In the genomic region with DNA sequence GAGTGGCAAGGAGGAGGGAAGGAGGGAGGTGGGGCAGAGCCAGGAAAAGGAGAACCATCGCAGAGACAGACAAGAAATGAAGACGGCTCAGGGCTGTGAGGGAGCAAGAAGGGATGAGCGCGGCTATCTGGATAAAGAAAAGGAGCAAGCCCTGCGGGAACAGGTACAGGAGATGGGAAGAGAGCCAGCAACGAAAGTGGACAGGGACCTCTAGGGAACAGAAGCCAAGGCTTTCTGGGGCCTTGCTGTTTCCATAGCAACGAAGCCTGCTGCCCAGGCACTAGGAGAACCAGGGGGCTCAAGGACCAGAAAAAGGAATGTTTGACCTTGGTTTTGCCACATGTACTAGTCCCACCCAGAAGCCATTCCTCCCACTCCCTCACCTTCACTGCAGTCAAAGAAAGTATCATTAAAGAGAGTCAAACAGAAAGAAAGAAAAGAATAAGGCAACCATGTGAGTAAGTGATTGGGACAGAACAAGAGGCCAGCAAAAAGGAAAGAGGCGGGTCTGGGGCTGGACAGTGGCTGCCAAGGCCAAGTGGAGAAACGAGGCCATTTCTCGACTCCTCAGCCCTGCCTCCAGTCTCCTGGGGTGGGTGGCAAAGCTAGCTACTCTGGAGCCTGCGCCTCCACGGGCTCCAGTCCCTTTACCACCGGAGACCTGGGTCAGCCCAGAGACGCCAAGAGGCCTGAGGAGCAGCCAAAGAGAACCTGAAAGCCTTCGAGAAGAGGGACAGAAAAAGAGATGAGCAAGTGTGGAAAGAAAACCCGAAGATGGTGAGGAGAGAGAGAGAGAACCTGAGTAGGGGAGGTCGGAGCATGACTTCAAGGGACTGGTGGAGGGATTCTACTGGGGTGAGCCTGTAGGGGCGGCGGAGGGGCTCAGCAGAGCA, we compare ENCODE assay signal across 9 cellular contexts. TPM values are rescaled to one million over a fixed set of nuclear protein-coding genes. Genes with fewer than 3 reads are reported as not detected.
DNase-seq lines count a peak whose midpoint lies in the region; ATAC-seq and TF ChIP-seq lines count a peak whose summit lies in the region.
"Had no signal": no experiment of that assay in that cellular context is flagged by ENCODE, and none has a peak within 500 bp of the region (broad histone marks: within the 10 kb centered on the region; RNA-seq: fewer than 3 reads in every experiment).

No MANE protein-coding gene starts in this region.

- no peak overlapping the region for H3K27ac Mint-ChIP-seq in activated T-cell treated with anti-CD3 and anti-CD28 coated beads, Interleukin-2, amount 50 U/mL, for 72 hours
- H3K27ac Mint-ChIP-seq: activated naive CD8-positive, alpha-beta T cell treated with anti-CD3 and anti-CD28 coated beads for 36 hours had no signal

- ATAC-seq in activated T-cell treated with anti-CD3 and anti-CD28 coated beads, Interleukin-2, amount 50 U/mL, for 72 hours (replicated peaks in 1 of 2) = peak; percentile 7 to 22
- ATAC-seq in upper lobe of left lung (ENCODE audit: low FRiP score in 2 of 2) (peak in 1 of 2 donors; percentile 2), GM19351 (IDR thresholded peaks at IDR 0.05; ENCODE audit: unreplicated experiment) (no peak)

- DNase-seq in activated T-cell treated with anti-CD3 and anti-CD28 coated beads, Interleukin-2, amount 50 U/mL, for 72 hours = no peak
- DNase-seq in activated T-cell treated with anti-CD3 and anti-CD28 coated beads for 4 hours (no peak), upper lobe of left lung (peak in 1 of 2 donors; percentile 21), SW480 (ENCODE audit: low spot score) (no peak), EL (no peak)

- peaks cover 9% of the 10 kb centered on the region for H3K4me1 Mint-ChIP-seq in activated T-cell treated with anti-CD3 and anti-CD28 coated beads, Interleukin-2, amount 50 U/mL, for 72 hours (ENCODE audit: low read depth)

- H3K9me3 Mint-ChIP-seq in activated T-cell treated with anti-CD3 and anti-CD28 coated beads, Interleukin-2, amount 50 U/mL, for 72 hours = no peaks in the 10 kb centered on the region
- H3K9me3 Mint-ChIP-seq: activated naive CD8-positive, alpha-beta T cell treated with anti-CD3 and anti-CD28 coated beads for 36 hours had no signal

- peak overlapping the region; percentile 1 to 46 for H3K4me3 Mint-ChIP-seq in activated T-cell treated with anti-CD3 and anti-CD28 coated beads, Interleukin-2, amount 50 U/mL, for 72 hours

- H3K9me3 ChIP-seq in muscle layer of duodenum (ENCODE audit: control insufficient read depth in 1 of 2, low read length in 2 of 2) (no peaks in the 10 kb centered on the region), upper lobe of left lung (no peaks in the 10 kb centered on the region)

- TF ChIP-seq POLR2A in upper lobe of left lung (IDR thresholded peaks at IDR 0.05) = no peak

- no peaks in the 10 kb centered on the region for H3K27me3 ChIP-seq in muscle layer of duodenum (ENCODE audit: low read depth, low read length)
- no peaks in the 10 kb centered on the region for H3K27me3 ChIP-seq in upper lobe of left lung

- no peak for TF ChIP-seq CTCF in upper lobe of left lung (IDR thresholded peaks at IDR 0.05)

- H3K4me3 ChIP-seq in muscle layer of duodenum (ENCODE audit: low read depth in 1 of 2, low read length in 2 of 2) = peak overlapping the region in 1 of 2 donors; percentile 69
- peak overlapping the region in 3 of 4 donors; percentile 32 to 51 (median 45) for H3K4me3 ChIP-seq in upper lobe of left lung

- no peak for TF ChIP-seq EP300 in upper lobe of left lung (IDR thresholded peaks at IDR 0.05)

- H3K36me3 Mint-ChIP-seq in activated T-cell treated with anti-CD3 and anti-CD28 coated beads, Interleukin-2, amount 50 U/mL, for 72 hours (ENCODE audit: insufficient read depth in 2 of 2) = no peaks in the 10 kb centered on the region
- H3K36me3 Mint-ChIP-seq: activated naive CD8-positive, alpha-beta T cell treated with anti-CD3 and anti-CD28 coated beads for 36 hours had no signal

- WGBS in upper lobe of left lung, 2 donors = 51 to 54% methylated on average over 19 of the region's 19 CpGs

- H3K36me3 ChIP-seq in muscle layer of duodenum (ENCODE audit: control insufficient read depth in 1 of 2, insufficient read depth in 2 of 2, low read length in 2 of 2) = no peaks in the 10 kb centered on the region
- H3K36me3 ChIP-seq in upper lobe of left lung = no peaks in the 10 kb centered on the region

- H3K27me3 Mint-ChIP-seq in activated T-cell treated with anti-CD3 and anti-CD28 coated beads, Interleukin-2, amount 50 U/mL, for 72 hours (ENCODE audit: low read depth) = peaks cover 13% of the 10 kb centered on the region

- peaks cover 4 to 5% of the 10 kb centered on the region in 2 donors for H3K4me1 ChIP-seq in muscle layer of duodenum (ENCODE audit: control insufficient read depth in 1 of 2, insufficient read depth in 2 of 2, low read length in 2 of 2)
- peaks cover 10 to 19% (median 16%) of the 10 kb centered on the region in 4 donors for H3K4me1 ChIP-seq in upper lobe of left lung

- H3K27ac ChIP-seq in cingulate gyrus (ENCODE audit: low read depth, low read length) = peak overlapping the region; percentile 99
- H3K27ac ChIP-seq in muscle layer of duodenum (ENCODE audit: low read length) = peak overlapping the region; percentile 5
- H3K27ac ChIP-seq in upper lobe of left lung = peak overlapping the region in 3 of 4 donors; percentile 27 to 57 (median 51)

RNA-seq across cellular contexts. Expression of a gene that starts 35.1 kb away (rescaled TPM):
- total RNA-seq in activated T-cell treated with anti-CD3 and anti-CD28 coated beads, Interleukin-2, amount 50 U/mL, for 72 hours = under 1 TPM; 0.37 to 0.55 TPM
- total RNA-seq in upper lobe of left lung = 10 to 100 TPM in 1 of 6 donors, 1 to 10 TPM in 2, under 1 TPM in 1, not detected in 2; 0.59 to 21.6 (median 2.9) TPM

RNA-seq across cellular contexts. Expression of a gene that starts 56.1 kb away (rescaled TPM):
- 10 to 100 TPM; 18.8 to 27.9 TPM for total RNA-seq in activated T-cell treated with anti-CD3 and anti-CD28 coated beads, Interleukin-2, amount 50 U/mL, for 72 hours
- 10 to 100 TPM; 20.5 to 80.7 (median 33.9) TPM for total RNA-seq in upper lobe of left lung

Comparison
In these comparisons a context has a peak if more than half of its experiments do, and no peak if none do; other contexts are left out.
1. H3K27ac ChIP-seq: peak in every context shown above with its lines; median percentile 99 in cingulate gyrus; 51 in upper lobe of left lung; 5 in muscle layer of duodenum.